ENCODE assay signal across 31 cellular contexts in genomic region chr4:113745724-113746123, GRCh38.
"Had no signal": no experiment of that assay in that cellular context is flagged by ENCODE, and none has a peak within 500 bp of the region (broad histone marks: within the 10 kb centered on the region; RNA-seq: fewer than 3 reads in every experiment).

No MANE protein-coding gene starts in this region.

- H3K27me3 Mint-ChIP-seq: activated B cell treated with CpG ODN at 0.5 μM for 24 hours; activated CD8-positive, alpha-beta T cell treated with anti-CD3 and anti-CD28 coated beads for 36 hours; activated naive CD8-positive, alpha-beta T cell; activated T-helper 17 cell treated with anti-CD3 and anti-CD28 coated beads, Interleukin-2, amount 50 U/mL, for 72 hours; central memory CD8-positive, alpha-beta T cell; dendritic cell treated with granulocyte-macrophage colony-stimulating factor and Interleukin-4, amounts not matched to agents 40 ng/mL and 50 ng/mL, for 4 days; T-helper 17 cell had no signal

- H3K4me1 ChIP-seq: foreskin keratinocyte had no signal

- H3K27ac Mint-ChIP-seq: activated B cell treated with CpG ODN at 0.5 μM for 24 hours; activated CD8-positive, alpha-beta T cell treated with anti-CD3 and anti-CD28 coated beads for 36 hours; activated naive CD8-positive, alpha-beta T cell; activated T-helper 17 cell treated with anti-CD3 and anti-CD28 coated beads, Interleukin-2, amount 50 U/mL, for 72 hours; dendritic cell treated with granulocyte-macrophage colony-stimulating factor and Interleukin-4, amounts not matched to agents 40 ng/mL and 50 ng/mL, for 4 days; T-helper 17 cell; T-helper 2 cell treated with Interferon-gamma antibody and Interleukin-4, amounts not matched to agents 5 μg/mL and 100 μg/mL, for 36 hours had no signal

- H3K27me3 ChIP-seq: brain microvascular endothelial cell, dorsolateral prefrontal cortex, esophagus muscularis mucosa, foreskin keratinocyte, gastroesophageal sphincter had no signal

- H3K9me3 ChIP-seq: esophagus muscularis mucosa, gastroesophageal sphincter had no signal

- H3K4me3 ChIP-seq: coronary artery, dorsolateral prefrontal cortex, esophagus muscularis mucosa, gastroesophageal sphincter had no signal

- DNase-seq: activated B cell treated with CpG ODN at 0.5 μM for 24 hours; activated CD4-positive, alpha-beta T cell treated with anti-CD3 and anti-CD28 coated beads for 48 hours; activated CD4-positive, alpha-beta T cell treated with anti-CD3 and anti-CD28 coated beads, Interleukin-2, amount 50 U/mL, for 1 hour; activated CD4-positive, alpha-beta T cell treated with anti-CD3 and anti-CD28 coated beads, Interleukin-2, amount 50 U/mL, for 48 hours; activated CD8-positive, alpha-beta memory T cell treated with anti-CD3 and anti-CD28 coated beads for 24 hours; activated CD8-positive, alpha-beta T cell treated with anti-CD3 and anti-CD28 coated beads for 36 hours; activated effector memory CD4-positive, alpha-beta T cell treated with Interleukin-2 at 50 U/mL for 16 hours; activated gamma-delta T cell treated with Interleukin-2 at 50 U/mL for 16 hours; activated naive CD4-positive, alpha-beta T cell treated with anti-CD3 and anti-CD28 coated beads, Interleukin-2, amount 50 U/mL, for 16 hours; activated naive CD4-positive, alpha-beta T cell treated with Interleukin-2 at 50 U/mL for 16 hours; activated T-cell treated with anti-CD3 and anti-CD28 coated beads, Interleukin-2, amount 50 U/mL, for 4 hours; amniotic stem cell; anterior cingulate cortex; brain microvascular endothelial cell; dorsolateral prefrontal cortex; effector memory CD4-positive, alpha-beta T cell; erythroblast; foreskin keratinocyte; T-helper 1 cell; T-helper 17 cell; T1000; WERI-Rb-1 had no signal

- H3K36me3 ChIP-seq: brain microvascular endothelial cell, esophagus muscularis mucosa, gastroesophageal sphincter had no signal

- H3K4me3 Mint-ChIP-seq: activated B cell treated with CpG ODN at 0.5 μM for 24 hours; activated CD8-positive, alpha-beta T cell treated with anti-CD3 and anti-CD28 coated beads for 36 hours; activated naive CD8-positive, alpha-beta T cell; activated T-cell treated with anti-CD3 and anti-CD28 coated beads, Interleukin-2, amount 50 U/mL, for 4 hours; activated T-helper 17 cell treated with anti-CD3 and anti-CD28 coated beads, Interleukin-2, amount 50 U/mL, for 72 hours; central memory CD8-positive, alpha-beta T cell; dendritic cell treated with granulocyte-macrophage colony-stimulating factor and Interleukin-4, amounts not matched to agents 40 ng/mL and 50 ng/mL, for 4 days; T-helper 17 cell; T-helper 2 cell treated with Interferon-gamma antibody and Interleukin-4, amounts not matched to agents 5 μg/mL and 100 μg/mL, for 36 hours had no signal

- H3K27ac ChIP-seq: brain microvascular endothelial cell, coronary artery, dorsolateral prefrontal cortex, esophagus muscularis mucosa, foreskin keratinocyte, gastroesophageal sphincter, WERI-Rb-1 had no signal

- ATAC-seq: activated CD4-positive, CD25-positive, alpha-beta regulatory T cell treated with anti-CD3 and anti-CD28 coated beads, Interleukin-2, amount 50 U/mL, for 24 hours; activated CD8-positive, alpha-beta T cell treated with anti-CD3 and anti-CD28 coated beads for 36 hours; activated T-cell treated with anti-CD3 and anti-CD28 coated beads, Interleukin-2, amount 50 U/mL, for 4 hours; activated T-helper 17 cell treated with anti-CD3 and anti-CD28 coated beads, Interleukin-2, amount 50 U/mL, for 72 hours; foreskin keratinocyte; gastroesophageal sphincter; T-helper 17 cell had no signal

- H3K9me3 Mint-ChIP-seq: activated CD8-positive, alpha-beta T cell treated with anti-CD3 and anti-CD28 coated beads for 36 hours; activated T-cell treated with anti-CD3 and anti-CD28 coated beads, Interleukin-2, amount 50 U/mL, for 4 hours; central memory CD8-positive, alpha-beta T cell; dendritic cell treated with granulocyte-macrophage colony-stimulating factor and Interleukin-4, amounts not matched to agents 40 ng/mL and 50 ng/mL, for 4 days; T-helper 2 cell treated with Interferon-gamma antibody and Interleukin-4, amounts not matched to agents 5 μg/mL and 100 μg/mL, for 36 hours had no signal
